ENCODE assay signal across 1 cellular context in the genomic region with DNA sequence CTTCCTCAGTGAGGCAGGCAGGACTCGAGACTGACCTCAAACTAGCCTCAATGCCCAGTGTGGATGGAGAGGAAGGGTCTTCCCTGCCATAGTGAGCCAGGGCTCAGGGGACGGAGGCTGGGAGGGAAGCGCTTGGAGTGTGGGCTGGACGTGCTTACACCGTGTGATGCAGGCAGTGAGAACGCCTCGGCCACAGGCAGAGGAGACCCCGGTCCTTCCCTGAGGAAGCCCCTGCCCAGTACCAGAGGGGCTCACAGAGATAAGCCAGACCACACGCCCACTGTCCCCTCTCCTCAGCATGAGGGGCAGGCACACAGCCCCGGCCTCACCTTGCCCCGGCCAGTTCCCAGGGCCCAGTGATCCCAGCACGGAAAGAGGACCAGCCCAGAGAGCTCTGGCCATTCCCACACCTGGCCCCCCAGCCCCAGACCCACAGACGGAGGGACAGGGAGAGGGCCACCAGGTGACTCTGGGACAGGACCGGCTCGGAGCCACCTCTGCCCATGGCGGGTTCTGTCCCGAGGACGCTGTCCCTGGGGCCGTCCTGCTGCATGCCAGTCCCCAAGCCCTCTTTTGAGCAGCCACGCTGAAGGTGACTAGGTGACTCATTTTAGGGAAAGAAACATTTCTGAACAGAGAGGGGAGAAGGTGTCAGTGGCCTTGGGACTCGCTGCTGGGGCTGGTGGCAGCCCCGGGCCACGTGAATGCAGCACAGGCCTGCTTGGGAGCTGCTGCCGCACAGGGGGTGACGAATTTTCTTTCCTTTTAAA.
TF ChIP-seq lines count a peak whose summit lies in the region.

No MANE protein-coding gene starts in this region.

TF ChIP-seq in K562, 482 proteins besides CTCF, POLR2A, EP300 and RAD21:
- TF ChIP-seq CBFB (CRISPR knock-in tag; IDR thresholded peaks at IDR 0.05) (no peak), MEF2D (tag; conservative IDR thresholded peaks at IDR 0.05; ENCODE audit: low read depth) (no peak), FIP1L1 (IDR thresholded peaks at IDR 0.05; ENCODE audit: low read depth, low read length, poor library complexity, severe bottlenecking) (no peak), TBP (optimal IDR thresholded peaks at IDR 0.05; ENCODE audit: low read depth, low read length) (no peak), SRSF9 (IDR thresholded peaks at IDR 0.05; ENCODE audit: borderline replicate concordance, low read depth, low read length) (no peak), ZNF668 (CRISPR knock-in tag; IDR thresholded peaks at IDR 0.05) (no peak), HLTF (IDR thresholded peaks at IDR 0.05) (no peak), PML (IDR thresholded peaks at IDR 0.05; ENCODE audit: low read length) (no peak), ARID1B (IDR thresholded peaks at IDR 0.05) (no peak)
TF ChIP-seq in K562: peak in this region for 0.
